In the genomic region with DNA sequence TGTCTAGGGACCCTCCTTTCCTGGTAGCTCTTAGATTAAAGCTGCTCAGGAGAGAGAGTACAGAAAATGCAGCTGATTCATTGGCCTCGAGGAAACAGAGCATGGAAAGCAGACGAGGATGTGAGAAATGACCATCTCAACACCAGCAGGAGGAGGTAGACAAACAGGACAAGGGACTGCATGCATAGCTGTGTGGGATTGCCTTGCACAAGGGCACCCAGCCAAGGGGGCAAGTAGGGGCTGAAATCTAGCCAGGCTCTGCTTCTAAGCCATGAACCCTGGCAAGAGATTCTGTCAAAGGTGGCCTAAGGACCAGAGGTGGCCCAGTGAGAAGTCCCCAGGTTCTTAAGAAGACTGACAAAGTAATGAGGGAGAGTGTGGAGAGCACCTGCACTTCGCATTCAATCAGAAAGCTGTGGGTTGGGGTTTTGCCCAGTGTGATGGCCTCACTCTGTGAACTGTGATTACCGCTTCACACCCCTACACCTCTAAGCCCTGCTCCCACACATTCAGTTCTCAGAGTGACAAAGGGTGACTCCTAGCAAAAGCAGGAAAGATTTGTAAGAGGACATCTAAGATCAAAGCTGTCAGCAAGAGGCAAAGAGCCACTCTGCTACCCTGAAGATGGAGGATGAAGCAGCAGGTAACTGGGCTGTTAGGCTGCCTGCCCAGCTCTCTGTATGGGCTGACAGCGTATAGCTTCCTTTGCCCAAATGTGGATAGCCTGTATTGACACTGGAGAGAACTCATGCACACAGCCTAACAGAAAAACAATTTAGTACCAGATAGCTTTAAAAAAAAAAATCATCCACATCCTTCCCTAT, we compare ENCODE assay signal across 9 cellular contexts.
DNase-seq lines count a peak whose midpoint lies in the region; ATAC-seq, FAIRE-seq and TF ChIP-seq lines count a peak whose summit lies in the region.
"Had no signal": no experiment of that assay in that cellular context is flagged by ENCODE, and none has a peak within 500 bp of the region (broad histone marks: within the 10 kb centered on the region; RNA-seq: fewer than 3 reads in every experiment).

No MANE protein-coding gene starts in this region.

- intact Hi-C loops in sigmoid colon (cut with DNase I), result no loop called here

- TF ChIP-seq POLR2A in GM12891 (IDR thresholded peaks at IDR 0.05; ENCODE audit: low read depth, low read length) (no peak), sigmoid colon (IDR thresholded peaks at IDR 0.05) (no peak), erythroblast (IDR thresholded peaks at IDR 0.05; ENCODE audit: low read length) (no peak)

- peaks cover 0 to 6% (median 0%) of the 10 kb centered on the region in 4 donors for H3K4me1 ChIP-seq in sigmoid colon

- no peaks in the 10 kb centered on the region for H3K36me3 ChIP-seq in sigmoid colon

- peak overlapping the region; percentile 57 for H3K27ac ChIP-seq in cingulate gyrus (ENCODE audit: low read depth, low read length)
- H3K27ac ChIP-seq in sigmoid colon, result no peak overlapping the region

- 73 to 78% methylated on average over 5 of the region's 5 CpGs for WGBS in sigmoid colon, 2 donors

- no peak overlapping the region for H3K4me3 ChIP-seq in sigmoid colon

- H3K27me3 ChIP-seq in sigmoid colon, result no peaks in the 10 kb centered on the region

- no peaks in the 10 kb centered on the region for H3K9me3 ChIP-seq in sigmoid colon

- DNase-seq in GM12891 (ENCODE audit: insufficient read length, low spot score) (no peak), GM19239 (ENCODE audit: insufficient read length, low spot score) (no peak), sigmoid colon (no peak), erythroblast (lab: John Stamatoyannopoulos, UW) (no peak), superior temporal gyrus (ENCODE audit: extremely low spot score) (no peak)
- DNase-seq: NCI-H774 had no signal

- FAIRE-seq in GM12891 (lab: Jason Lieb, UNC) (peak; percentile 50), GM19239 (lab: Jason Lieb, UNC) (peak; percentile 78)

- no peak for TF ChIP-seq EP300 in sigmoid colon (IDR thresholded peaks at IDR 0.05)

- ATAC-seq in HG03066 (IDR thresholded peaks at IDR 0.05; ENCODE audit: low read depth, unreplicated experiment) (peak; percentile 93), HG03460 (IDR thresholded peaks at IDR 0.05; ENCODE audit: unreplicated experiment) (no peak)

- no peak for TF ChIP-seq CTCF in sigmoid colon (IDR thresholded peaks at IDR 0.05)

TF ChIP-seq in GM12891, 5 proteins besides CTCF, POLR2A, EP300 and RAD21:
- no peak for TF ChIP-seq POLR2AphosphoS5 (IDR thresholded peaks at IDR 0.05; ENCODE audit: low read depth, low read length)
- no peak for TF ChIP-seq PAX5 (IDR thresholded peaks at IDR 0.05; ENCODE audit: insufficient read depth, low read length, severe bottlenecking)
- no peak for TF ChIP-seq TAF1 (IDR thresholded peaks at IDR 0.05; ENCODE audit: low read depth, low read length)
- no peak for TF ChIP-seq SPI1 (IDR thresholded peaks at IDR 0.05; ENCODE audit: low read depth, low read length)
- no peak; the same call in 1 of the 2 replicates for TF ChIP-seq POU2F2 (IDR thresholded peaks at IDR 0.05; ENCODE audit: low read depth, low read length)
TF ChIP-seq in GM12891: peak in this region for 0.
